In genomic region chr11:130488187-130489026, GRCh38 we compare ENCODE assay signal across 30 cellular contexts. TPM values are rescaled to one million over a fixed set of nuclear protein-coding genes. Genes with fewer than 3 reads are reported as not detected.
DNase-seq lines count a peak whose midpoint lies in the region; ATAC-seq, FAIRE-seq and TF ChIP-seq lines count a peak whose summit lies in the region.
"Had no signal": no experiment of that assay in that cellular context is flagged by ENCODE, and none has a peak within 500 bp of the region (broad histone marks: within the 10 kb centered on the region; RNA-seq: fewer than 3 reads in every experiment).

No MANE protein-coding gene starts in this region.

- peak; percentile 49 for ATAC-seq in left colon
- no peak for ATAC-seq in GM21528 (IDR thresholded peaks at IDR 0.05; ENCODE audit: low FRiP score, unreplicated experiment)
- no peak for ATAC-seq in HG03045 (IDR thresholded peaks at IDR 0.05; ENCODE audit: unreplicated experiment)
- ATAC-seq in HG03469 (IDR thresholded peaks at IDR 0.05; ENCODE audit: unreplicated experiment): no peak
- ATAC-seq: activated CD8-positive, alpha-beta T cell treated with anti-CD3 and anti-CD28 coated beads for 36 hours; CD8-positive, alpha-beta T cell; naive thymus-derived CD4-positive, alpha-beta T cell had no signal

- no peaks in the 10 kb centered on the region for H3K36me3 ChIP-seq in small intestine (ENCODE audit: control insufficient read depth in 2 of 2, insufficient read depth in 2 of 2, low read length in 2 of 2)
- H3K36me3 ChIP-seq: ovary had no signal

- DNase-seq in Jurkat, Clone E6-1 (ENCODE audit: low read depth, low spot score): peak; percentile 8
- DNase-seq in coronary artery (ENCODE audit: low spot score) (no peak), left colon (no peak), small intestine (peak; percentile 44), cortex of kidney (lab: John Stamatoyannopoulos, UW) (no peak)
- DNase-seq: activated CD4-positive, CD25-positive, alpha-beta regulatory T cell; activated CD8-positive, alpha-beta T cell treated with anti-CD3 and anti-CD28 coated beads for 36 hours; activated T-cell treated with anti-CD3 and anti-CD28 coated beads, Interleukin-2, amount 50 U/mL, for 1 hour; amygdala; CD8-positive, alpha-beta T cell; DMS53; effector CD8-positive, alpha-beta T cell; GF-D8; Kasumi-1; naive thymus-derived CD4-positive, alpha-beta T cell; NCI-H1105; NCI-H2081 treated with DMSO at 0.1 percent for 48 hours; NCI-H446; ovary; stimulated activated CD4-positive, alpha-beta T cell treated with anti-CD3 and anti-CD28 coated beads, Interleukin-2, amount 100 ng/mL, for 24 hours; stimulated activated naive CD4-positive, alpha-beta T cell treated with Interleukin-2 at 50 U/mL for 16 hours; T-helper 9 cell; trophoblast cell had no signal

- H3K9me3 ChIP-seq in small intestine (ENCODE audit: control insufficient read depth, low read depth): no peaks in the 10 kb centered on the region
- H3K9me3 ChIP-seq: ovary had no signal

- peak overlapping the region; percentile 18 to 73 for H3K27ac ChIP-seq in coronary artery
- H3K27ac ChIP-seq in small intestine (ENCODE audit: low read depth in 1 of 2, low read length in 1 of 2): peak overlapping the region in 1 of 2 donors; percentile 81
- H3K27ac ChIP-seq: ovary, SK-N-MC had no signal

- intact Hi-C loops in left colon (cut with DNase I, micrococcal nuclease): no loop called here

- H3K4me1 ChIP-seq in small intestine (ENCODE audit: control insufficient read depth in 2 of 2, insufficient read depth in 1 of 2, low read depth in 1 of 2, low read length in 1 of 2): peaks cover 3 to 6% of the 10 kb centered on the region in 2 donors

- FAIRE-seq in small intestine (lab: Jason Lieb, UNC): no peak
- FAIRE-seq: H1, RCC 7860 had no signal

- TF ChIP-seq CTCF in coronary artery (IDR thresholded peaks at IDR 0.05): no peak

- no peaks in the 10 kb centered on the region for H3K27me3 ChIP-seq in small intestine (ENCODE audit: control insufficient read depth in 2 of 2, insufficient read depth in 2 of 2, low read length in 2 of 2)
- H3K27me3 ChIP-seq: ovary had no signal

- 28 to 57% (median 46%) methylated on average over 12 of the region's 12 CpGs for WGBS in small intestine, 3 donors

- H3K4me3 ChIP-seq in Jurkat, Clone E6-1 (ENCODE audit: low read length): no peak overlapping the region
- H3K4me3 ChIP-seq in coronary artery (no peak overlapping the region), small intestine (ENCODE audit: low read depth in 1 of 2, low read length in 2 of 2) (no peak overlapping the region)
- H3K4me3 ChIP-seq: ovary, SK-N-MC had no signal

RNA-seq across cellular contexts. Expression of gene ADAMTS15, which starts 40.0 kb away (rescaled TPM):
- polyA plus RNA-seq in Jurkat, Clone E6-1 (2012; ENCODE audit: insufficient read depth, insufficient read length): 0.36 TPM
- 1 to 10 TPM; 3.6 to 4.4 TPM for total RNA-seq in left colon
- polyA plus RNA-seq in small intestine: 1 to 10 TPM in 1 of 3 donors, under 1 TPM in 1, not detected in 1; 0.27 to 7.2 TPM
- total RNA-seq: activated CD8-positive, alpha-beta T cell treated with anti-CD3 and anti-CD28 coated beads for 36 hours; CD8-positive, alpha-beta T cell; HT-29 had no signal
- polyA plus RNA-seq: naive thymus-derived CD4-positive, alpha-beta T cell had no signal

RNA-seq across cellular contexts. Expression of gene ADAMTS8, which starts 60.0 kb away (rescaled TPM):
- not detected for polyA plus RNA-seq in Jurkat, Clone E6-1 (2012; ENCODE audit: insufficient read depth, insufficient read length)
- total RNA-seq in left colon: 1 to 10 TPM in 1 of 2 donors, under 1 TPM in 1; 0.40 to 3.4 TPM
- polyA plus RNA-seq in small intestine: 1 to 10 TPM in 1 of 3 donors, not detected in 2; 1.9 TPM
- total RNA-seq: activated CD8-positive, alpha-beta T cell treated with anti-CD3 and anti-CD28 coated beads for 36 hours; CD8-positive, alpha-beta T cell; HT-29; naive thymus-derived CD4-positive, alpha-beta T cell had no signal
- polyA plus RNA-seq: naive thymus-derived CD4-positive, alpha-beta T cell had no signal

Comparison
In these comparisons a context has a peak if more than half of its experiments do, and no peak if none do; other contexts are left out.
1. DNase-seq: peak in Jurkat, Clone E6-1 (single experiment) and small intestine (single experiment); none in coronary artery (single experiment), left colon (0 of 2) and cortex of kidney (single experiment).